Comparison of ENCODE assay signal across 9 cellular contexts in genomic region chr11:108501396-108501795, GRCh38. TPM values are rescaled to one million over a fixed set of nuclear protein-coding genes. Genes with fewer than 3 reads are reported as not detected.
"Had no signal": no experiment of that assay in that cellular context is flagged by ENCODE, and none has a peak within 500 bp of the region (broad histone marks: within the 10 kb centered on the region; RNA-seq: fewer than 3 reads in every experiment).

No MANE protein-coding gene starts in this region.

- H3K36me3 ChIP-seq: ascending aorta, spleen, upper lobe of right lung had no signal

- H3K27me3 ChIP-seq: ascending aorta, spleen, upper lobe of right lung had no signal

- DNase-seq: activated gamma-delta T cell treated with Interleukin-2 at 50 U/mL for 16 hours; activated naive CD8-positive, alpha-beta T cell treated with anti-CD3 and anti-CD28 coated beads for 36 hours; activated T-cell treated with anti-CD3 and anti-CD28 coated beads, Interleukin-2, amount 50 U/mL, for 1 hour; naive B cell; spleen; stimulated activated CD4-positive, alpha-beta T cell treated with anti-CD3 and anti-CD28 coated beads, Interleukin-1b, Interleukin-23, amount 100 ng/mL, for 48 hours; stimulated activated naive CD4-positive, alpha-beta T cell; upper lobe of right lung had no signal

- H3K4me3 ChIP-seq: ascending aorta, spleen, upper lobe of right lung had no signal

- H3K4me1 ChIP-seq: upper lobe of right lung had no signal

- H3K27ac ChIP-seq: ascending aorta, spleen, upper lobe of right lung had no signal

- H3K9me3 ChIP-seq: ascending aorta, spleen, upper lobe of right lung had no signal

RNA-seq across cellular contexts. Expression of gene C11orf65, which starts 34.1 kb away (rescaled TPM):
- total RNA-seq: ascending aorta had no signal
